In the genomic region with DNA sequence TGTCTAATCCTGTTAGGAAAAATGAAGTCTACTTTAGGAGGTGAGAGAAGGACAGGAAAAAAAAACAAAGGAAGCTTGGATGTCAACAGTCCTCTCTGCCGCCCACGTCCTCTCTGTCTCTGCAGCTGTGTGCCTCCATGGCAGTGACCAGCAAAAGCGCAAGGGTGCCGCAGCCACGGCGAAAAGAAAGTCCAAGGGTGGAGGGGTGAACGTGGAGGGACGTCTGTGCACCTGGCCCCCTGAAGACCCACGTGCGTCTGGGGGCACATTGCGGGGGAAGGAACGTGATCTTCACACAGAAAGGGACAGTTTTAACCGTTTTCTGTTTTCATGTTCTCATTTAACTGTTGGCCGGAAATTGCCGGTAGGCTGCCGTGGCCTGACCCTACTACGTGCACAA, we compare ENCODE assay signal across 21 cellular contexts.
A peak's percentile ranks its signal among the peaks of the same experiment; 100 is the strongest.
DNase-seq lines count a peak whose midpoint lies in the region; ATAC-seq lines count a peak whose summit lies in the region.
"Had no signal": no experiment of that assay in that cellular context is flagged by ENCODE, and none has a peak within 500 bp of the region (broad histone marks: within the 10 kb centered on the region; RNA-seq: fewer than 3 reads in every experiment).

No MANE protein-coding gene starts in this region.

- DNase-seq in T-helper 2 cell treated with Interferon-gamma antibody and Interleukin-4, amounts not matched to agents 5 μg/mL and 100 μg/mL, for 36 hours (ENCODE audit: low spot score): no peak
- DNase-seq in T-helper 2 cell (no peak), left lobe of liver (ENCODE audit: low spot score) (peak; percentile 33)
- peak; percentile 34 for DNase-seq in activated CD8-positive, alpha-beta memory T cell treated with anti-CD3 and anti-CD28 coated beads, Interleukin-2, amount 50 U/mL, for 48 hours
- DNase-seq in activated T-cell treated with anti-CD3 and anti-CD28 coated beads, Interleukin-2, amount 50 U/mL, for 72 hours: no peak
- no peak for DNase-seq in naive thymus-derived CD8-positive, alpha-beta T cell
- DNase-seq: activated CD4-positive, alpha-beta T cell treated with anti-CD3 and anti-CD28 coated beads, Interleukin-2, amount 50 U/mL, for 48 hours; activated T-cell treated with anti-CD3 and anti-CD28 coated beads, Interleukin-2, amount 50 U/mL, for 1 hour; body of pancreas; effector memory CD8-positive, alpha-beta T cell; foreskin keratinocyte; hippocampal formation; NCI-H510A; sigmoid colon; T-cell; upper lobe of right lung had no signal

- no peaks in the 10 kb centered on the region for H3K9me3 Mint-ChIP-seq in T-helper 2 cell treated with Interferon-gamma antibody and Interleukin-4, amounts not matched to agents 5 μg/mL and 100 μg/mL, for 36 hours
- H3K9me3 Mint-ChIP-seq in activated T-cell treated with anti-CD3 and anti-CD28 coated beads, Interleukin-2, amount 50 U/mL, for 72 hours: no peaks in the 10 kb centered on the region
- no peaks in the 10 kb centered on the region for H3K9me3 Mint-ChIP-seq in naive thymus-derived CD8-positive, alpha-beta T cell
- H3K9me3 Mint-ChIP-seq: CD8-positive, alpha-beta T cell; effector memory CD8-positive, alpha-beta T cell; T-cell had no signal

- H3K27ac ChIP-seq in temporal lobe (ENCODE audit: low read depth, low read length): peak overlapping the region; percentile 5
- H3K27ac ChIP-seq: 22Rv1, body of pancreas, foreskin keratinocyte, sigmoid colon, upper lobe of right lung had no signal

- no peak overlapping the region for H3K4me3 Mint-ChIP-seq in T-helper 2 cell treated with Interferon-gamma antibody and Interleukin-4, amounts not matched to agents 5 μg/mL and 100 μg/mL, for 36 hours
- H3K4me3 Mint-ChIP-seq in activated T-cell treated with anti-CD3 and anti-CD28 coated beads, Interleukin-2, amount 50 U/mL, for 72 hours: no peak overlapping the region
- no peak overlapping the region for H3K4me3 Mint-ChIP-seq in naive thymus-derived CD8-positive, alpha-beta T cell
- H3K4me3 Mint-ChIP-seq: CD8-positive, alpha-beta T cell; effector memory CD8-positive, alpha-beta T cell; T-cell had no signal

- no peak for ATAC-seq in left lobe of liver
- no peak for ATAC-seq in activated T-cell treated with anti-CD3 and anti-CD28 coated beads, Interleukin-2, amount 50 U/mL, for 72 hours (replicated peaks in 1 of 2)
- no peak for ATAC-seq in HG03139 (IDR thresholded peaks at IDR 0.05; ENCODE audit: unreplicated experiment)
- no peak for ATAC-seq in naive thymus-derived CD8-positive, alpha-beta T cell
- ATAC-seq: body of pancreas; CD8-positive, alpha-beta T cell; effector memory CD8-positive, alpha-beta T cell; esophagus mucosa; foreskin keratinocyte; T-cell; upper lobe of right lung had no signal

- no peaks in the 10 kb centered on the region for H3K27me3 Mint-ChIP-seq in T-helper 2 cell treated with Interferon-gamma antibody and Interleukin-4, amounts not matched to agents 5 μg/mL and 100 μg/mL, for 36 hours (ENCODE audit: low read depth)
- H3K27me3 Mint-ChIP-seq in activated T-cell treated with anti-CD3 and anti-CD28 coated beads, Interleukin-2, amount 50 U/mL, for 72 hours (ENCODE audit: low read depth): no peaks in the 10 kb centered on the region
- no peaks in the 10 kb centered on the region for H3K27me3 Mint-ChIP-seq in naive thymus-derived CD8-positive, alpha-beta T cell
- H3K27me3 Mint-ChIP-seq: effector memory CD8-positive, alpha-beta T cell; T-cell had no signal

- POLR2A ChIA-PET in naive thymus-derived CD8-positive, alpha-beta T cell (lab: Charles Lee): no interaction called here

- peaks cover 6% of the 10 kb centered on the region for H3K4me1 Mint-ChIP-seq in T-helper 2 cell treated with Interferon-gamma antibody and Interleukin-4, amounts not matched to agents 5 μg/mL and 100 μg/mL, for 36 hours (ENCODE audit: low read depth)
- H3K4me1 Mint-ChIP-seq in activated T-cell treated with anti-CD3 and anti-CD28 coated beads, Interleukin-2, amount 50 U/mL, for 72 hours (ENCODE audit: low read depth): peaks cover 8% of the 10 kb centered on the region
- H3K4me1 Mint-ChIP-seq in naive thymus-derived CD8-positive, alpha-beta T cell: peaks cover 4 to 26% (median 9%) of the 10 kb centered on the region in 4 donors

- H3K36me3 Mint-ChIP-seq in T-helper 2 cell treated with Interferon-gamma antibody and Interleukin-4, amounts not matched to agents 5 μg/mL and 100 μg/mL, for 36 hours (ENCODE audit: low read depth): no peaks in the 10 kb centered on the region
- H3K36me3 Mint-ChIP-seq in activated T-cell treated with anti-CD3 and anti-CD28 coated beads, Interleukin-2, amount 50 U/mL, for 72 hours (ENCODE audit: insufficient read depth in 2 of 2): no peaks in the 10 kb centered on the region
- no peaks in the 10 kb centered on the region for H3K36me3 Mint-ChIP-seq in naive thymus-derived CD8-positive, alpha-beta T cell

- H3K27ac Mint-ChIP-seq in T-helper 2 cell treated with Interferon-gamma antibody and Interleukin-4, amounts not matched to agents 5 μg/mL and 100 μg/mL, for 36 hours: peak overlapping the region; percentile 12
- no peak overlapping the region for H3K27ac Mint-ChIP-seq in activated T-cell treated with anti-CD3 and anti-CD28 coated beads, Interleukin-2, amount 50 U/mL, for 72 hours
- peak overlapping the region in 2 of 10 donors; percentile 7 to 34 for H3K27ac Mint-ChIP-seq in naive thymus-derived CD8-positive, alpha-beta T cell
- H3K27ac Mint-ChIP-seq: CD8-positive, alpha-beta T cell; T-cell had no signal

Comparison
In these comparisons a context has a peak if more than half of its experiments do, and no peak if none do; other contexts are left out.
1. DNase-seq: peak in activated CD8-positive, alpha-beta memory T cell treated with anti-CD3 and anti-CD28 coated beads, Interleukin-2, amount 50 U/mL, for 48 hours (single experiment) and left lobe of liver (single experiment); none in T-helper 2 cell treated with Interferon-gamma antibody and Interleukin-4, amounts not matched to agents 5 μg/mL and 100 μg/mL, for 36 hours (single experiment), T-helper 2 cell (0 of 5), activated T-cell treated with anti-CD3 and anti-CD28 coated beads, Interleukin-2, amount 50 U/mL, for 72 hours (0 of 2) and naive thymus-derived CD8-positive, alpha-beta T cell (0 of 10).